ENCODE assay signal across 12 cellular contexts in genomic region chr5:55850839-55851674, GRCh38. TPM values are rescaled to one million over a fixed set of nuclear protein-coding genes. Genes with fewer than 3 reads are reported as not detected.
DNase-seq lines count a peak whose midpoint lies in the region; ATAC-seq, FAIRE-seq and TF ChIP-seq lines count a peak whose summit lies in the region.
"Had no signal": no experiment of that assay in that cellular context is flagged by ENCODE, and none has a peak within 500 bp of the region (broad histone marks: within the 10 kb centered on the region; RNA-seq: fewer than 3 reads in every experiment).

IL31RA (plus strand) TSS chr5:55851357; CDS start chr5:55851571, 214 bp downstream.

- FAIRE-seq in RCC 7860 (lab: Jason Lieb, UNC) = no peak

- peak; percentile 28 for ATAC-seq in activated CD8-positive, alpha-beta T cell treated with anti-CD3 and anti-CD28 coated beads for 36 hours
- no peak for ATAC-seq in activated CD8-positive, alpha-beta T cell treated with anti-CD3 and anti-CD28 coated beads, Interleukin-2, amount 10 ng/mL, durations not matched to agents 7 days and 5 days
- ATAC-seq in stimulated activated naive CD8-positive, alpha-beta T cell treated with anti-CD3 and anti-CD28 coated beads, Interleukin-15, amount 100 ng/mL, for 72 hours = peak; percentile 83

- TF ChIP-seq CTCF in activated CD8-positive, alpha-beta T cell treated with anti-CD3 and anti-CD28 coated beads for 36 hours (IDR thresholded peaks at IDR 0.05) = no peak
- TF ChIP-seq CTCF in GM13976 (IDR thresholded peaks at IDR 0.05; ENCODE audit: borderline replicate concordance, control extremely low read depth, extremely low read depth, insufficient read depth, missing control alignments) = no peak

- no peak for DNase-seq in activated CD8-positive, alpha-beta T cell treated with anti-CD3 and anti-CD28 coated beads for 36 hours
- DNase-seq in activated CD8-positive, alpha-beta T cell treated with anti-CD3 and anti-CD28 coated beads, Interleukin-2, amount 10 ng/mL, durations not matched to agents 7 days and 5 days = no peak
- peak; percentile 26 for DNase-seq in RCC 7860 (ENCODE audit: low spot score)
- peak; percentile 62 for DNase-seq in fibroblast of gingiva (ENCODE audit: low read depth)
- DNase-seq in stimulated activated naive CD8-positive, alpha-beta T cell treated with anti-CD3 and anti-CD28 coated beads, Interleukin-15, amount 100 ng/mL, for 72 hours = no peak
- no peak for DNase-seq in GM13976 (ENCODE audit: low spot score)
- no peak for DNase-seq in germinal center (ENCODE audit: low spot score)
- DNase-seq in globus pallidus (ENCODE audit: low spot score) = no peak
- DNase-seq: activated naive CD8-positive, alpha-beta T cell treated with anti-CD3 and anti-CD28 coated beads, Interleukin-2, amount 10 ng/mL, durations not matched to agents 7 days and 5 days; NCI-H1694; T-helper 9 cell had no signal

- no peak within 1 kb of the TSS for H3K4me3 Mint-ChIP-seq in activated CD8-positive, alpha-beta T cell treated with anti-CD3 and anti-CD28 coated beads for 36 hours
- no peak within 1 kb of the TSS for H3K4me3 Mint-ChIP-seq in activated CD8-positive, alpha-beta T cell treated with anti-CD3 and anti-CD28 coated beads, Interleukin-2, amount 10 ng/mL, durations not matched to agents 7 days and 5 days
- H3K4me3 Mint-ChIP-seq in stimulated activated naive CD8-positive, alpha-beta T cell treated with anti-CD3 and anti-CD28 coated beads, Interleukin-15, amount 100 ng/mL, for 72 hours = peak within 1 kb of the TSS in 1 of 2 donors; percentile 12
- H3K4me3 Mint-ChIP-seq: activated naive CD8-positive, alpha-beta T cell treated with anti-CD3 and anti-CD28 coated beads, Interleukin-2, amount 10 ng/mL, durations not matched to agents 7 days and 5 days had no signal

- POLR2A ChIA-PET in activated CD8-positive, alpha-beta T cell treated with anti-CD3 and anti-CD28 coated beads for 36 hours (lab: Charles Lee) = interaction anchor here (0.6 kb wide), 1 partner anchor 363 kb away, joined by 3 read pairs; no protein-coding TSS in a partner anchor
- POLR2A ChIA-PET in activated CD8-positive, alpha-beta T cell treated with anti-CD3 and anti-CD28 coated beads, Interleukin-2, amount 10 ng/mL, durations not matched to agents 7 days and 5 days (lab: Charles Lee) = interaction anchor here (0.5 kb wide), 1 partner anchor 376 kb away, joined by 3 read pairs; no protein-coding TSS in a partner anchor

- no peaks in the 10 kb centered on the region for H3K36me3 Mint-ChIP-seq in activated CD8-positive, alpha-beta T cell treated with anti-CD3 and anti-CD28 coated beads for 36 hours (ENCODE audit: low read depth)
- peaks cover 9% of the 10 kb centered on the region for H3K36me3 Mint-ChIP-seq in activated CD8-positive, alpha-beta T cell treated with anti-CD3 and anti-CD28 coated beads, Interleukin-2, amount 10 ng/mL, durations not matched to agents 7 days and 5 days (ENCODE audit: low read depth)

- in situ Hi-C loops in GM13976 (cut with MboI; ENCODE audit: low sequenced_read_pairs, unreplicated experiment) = no loop called here

- CTCF ChIA-PET in activated CD8-positive, alpha-beta T cell treated with anti-CD3 and anti-CD28 coated beads for 36 hours (lab: Charles Lee) = no interaction called here
- CTCF ChIA-PET in activated CD8-positive, alpha-beta T cell treated with anti-CD3 and anti-CD28 coated beads, Interleukin-2, amount 10 ng/mL, durations not matched to agents 7 days and 5 days (lab: Charles Lee) = interaction anchor here (1.5 kb wide), 1 partner anchor 17 kb away, joined by 3 read pairs; no protein-coding TSS in a partner anchor

- H3K27me3 Mint-ChIP-seq in activated CD8-positive, alpha-beta T cell treated with anti-CD3 and anti-CD28 coated beads for 36 hours = peaks cover 6% of the 10 kb centered on the region
- H3K27me3 Mint-ChIP-seq in activated CD8-positive, alpha-beta T cell treated with anti-CD3 and anti-CD28 coated beads, Interleukin-2, amount 10 ng/mL, durations not matched to agents 7 days and 5 days (ENCODE audit: low read depth) = peaks cover 12% of the 10 kb centered on the region
- peaks cover 12% of the 10 kb centered on the region for H3K27me3 Mint-ChIP-seq in stimulated activated naive CD8-positive, alpha-beta T cell treated with anti-CD3 and anti-CD28 coated beads, Interleukin-15, amount 100 ng/mL, for 72 hours

- no peaks in the 10 kb centered on the region for H3K9me3 Mint-ChIP-seq in activated CD8-positive, alpha-beta T cell treated with anti-CD3 and anti-CD28 coated beads for 36 hours
- H3K9me3 Mint-ChIP-seq in activated CD8-positive, alpha-beta T cell treated with anti-CD3 and anti-CD28 coated beads, Interleukin-2, amount 10 ng/mL, durations not matched to agents 7 days and 5 days (ENCODE audit: insufficient read depth) = peaks cover 2% of the 10 kb centered on the region
- H3K9me3 Mint-ChIP-seq in stimulated activated naive CD8-positive, alpha-beta T cell treated with anti-CD3 and anti-CD28 coated beads, Interleukin-15, amount 100 ng/mL, for 72 hours = peaks cover under 1 to 7% of the 10 kb centered on the region in 2 donors

- intact Hi-C loops in activated CD8-positive, alpha-beta T cell treated with anti-CD3 and anti-CD28 coated beads for 36 hours (cut with micrococcal nuclease) = no loop called here

- peaks cover 16% of the 10 kb centered on the region for H3K4me1 Mint-ChIP-seq in activated CD8-positive, alpha-beta T cell treated with anti-CD3 and anti-CD28 coated beads for 36 hours (ENCODE audit: low read depth)
- peaks cover 46% of the 10 kb centered on the region for H3K4me1 Mint-ChIP-seq in activated CD8-positive, alpha-beta T cell treated with anti-CD3 and anti-CD28 coated beads, Interleukin-2, amount 10 ng/mL, durations not matched to agents 7 days and 5 days (ENCODE audit: low read depth)
- peaks cover 26% of the 10 kb centered on the region for H3K4me1 Mint-ChIP-seq in stimulated activated naive CD8-positive, alpha-beta T cell treated with anti-CD3 and anti-CD28 coated beads, Interleukin-15, amount 100 ng/mL, for 72 hours

- no peak within 1 kb of the TSS for H3K27ac Mint-ChIP-seq in activated CD8-positive, alpha-beta T cell treated with anti-CD3 and anti-CD28 coated beads for 36 hours
- H3K27ac Mint-ChIP-seq in activated CD8-positive, alpha-beta T cell treated with anti-CD3 and anti-CD28 coated beads, Interleukin-2, amount 10 ng/mL, durations not matched to agents 7 days and 5 days = no peak within 1 kb of the TSS
- peak within 1 kb of the TSS in 1 of 2 donors; percentile 0 for H3K27ac Mint-ChIP-seq in stimulated activated naive CD8-positive, alpha-beta T cell treated with anti-CD3 and anti-CD28 coated beads, Interleukin-15, amount 100 ng/mL, for 72 hours
- H3K27ac Mint-ChIP-seq: activated naive CD8-positive, alpha-beta T cell treated with anti-CD3 and anti-CD28 coated beads, Interleukin-2, amount 10 ng/mL, durations not matched to agents 7 days and 5 days had no signal

RNA-seq across cellular contexts. Expression of gene IL31RA, which starts in this region (rescaled TPM):
- total RNA-seq in activated CD8-positive, alpha-beta T cell treated with anti-CD3 and anti-CD28 coated beads for 36 hours = not detected
- not detected for total RNA-seq in activated CD8-positive, alpha-beta T cell treated with anti-CD3 and anti-CD28 coated beads, Interleukin-2, amount 10 ng/mL, durations not matched to agents 7 days and 5 days
- total RNA-seq: activated naive CD8-positive, alpha-beta T cell treated with anti-CD3 and anti-CD28 coated beads, Interleukin-2, amount 10 ng/mL, durations not matched to agents 7 days and 5 days; omental fat pad had no signal

Comparison
In these comparisons a context has a peak if more than half of its experiments do, and no peak if none do; other contexts are left out.
1. Peak in ATAC-seq in activated CD8-positive, alpha-beta T cell treated with anti-CD3 and anti-CD28 coated beads for 36 hours; RNA of the gene not detected or under 1 TPM.
2. DNase-seq: peak in RCC 7860 (single experiment) and fibroblast of gingiva (single experiment); none in activated CD8-positive, alpha-beta T cell treated with anti-CD3 and anti-CD28 coated beads for 36 hours (single experiment), activated CD8-positive, alpha-beta T cell treated with anti-CD3 and anti-CD28 coated beads, Interleukin-2, amount 10 ng/mL, durations not matched to agents 7 days and 5 days (single experiment), stimulated activated naive CD8-positive, alpha-beta T cell treated with anti-CD3 and anti-CD28 coated beads, Interleukin-15, amount 100 ng/mL, for 72 hours (0 of 2), GM13976 (single experiment), germinal center (single experiment) and globus pallidus (single experiment).